Comparison of ENCODE assay signal across 18 cellular contexts in the genomic region with DNA sequence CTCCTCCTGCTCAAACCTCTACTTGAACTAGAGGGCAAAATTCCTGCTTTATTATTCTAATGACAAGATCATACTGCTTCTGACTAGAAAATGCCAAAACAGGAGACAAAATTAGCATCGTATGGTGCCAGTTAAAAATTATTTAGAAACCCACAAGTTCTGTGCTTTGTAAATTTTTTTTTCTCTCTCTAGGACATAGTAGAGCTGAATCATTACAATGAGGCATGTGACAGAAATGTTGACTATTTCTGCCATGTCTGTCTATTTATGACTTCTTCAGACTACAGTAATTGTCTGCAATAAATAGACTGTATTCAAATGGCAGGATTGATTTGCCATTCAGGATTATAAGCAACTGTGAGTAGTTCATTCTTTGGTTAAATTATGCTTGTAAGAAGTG.
DNase-seq lines count a peak whose midpoint lies in the region; ATAC-seq, FAIRE-seq and TF ChIP-seq lines count a peak whose summit lies in the region.
"Had no signal": no experiment of that assay in that cellular context is flagged by ENCODE, and none has a peak within 500 bp of the region (broad histone marks: within the 10 kb centered on the region; RNA-seq: fewer than 3 reads in every experiment).

No MANE protein-coding gene starts in this region.

- H3K4me3 Mint-ChIP-seq in astrocyte (ENCODE audit: unreplicated experiment) (no peak overlapping the region), neural progenitor cell (no peak overlapping the region)

- no peaks in the 10 kb centered on the region for H3K9me3 ChIP-seq in GM23248 (ENCODE audit: low read depth)
- H3K9me3 ChIP-seq in astrocyte (ENCODE audit: insufficient read depth, low read depth, low read length): no peaks in the 10 kb centered on the region
- no peaks in the 10 kb centered on the region for H3K9me3 ChIP-seq in neural progenitor cell (ENCODE audit: low read depth)
- H3K9me3 ChIP-seq: Caco-2, colonic mucosa, left lung, neutrophil, thoracic aorta had no signal

- H3K9me3 Mint-ChIP-seq in astrocyte (ENCODE audit: unreplicated experiment): peaks cover 3% of the 10 kb centered on the region
- no peaks in the 10 kb centered on the region for H3K9me3 Mint-ChIP-seq in neural progenitor cell

- TF ChIP-seq CTCF in astrocyte (IDR thresholded peaks at IDR 0.05; ENCODE audit: insufficient read depth, low read depth, low read length) (no peak), fibroblast of villous mesenchyme (IDR thresholded peaks at IDR 0.05; ENCODE audit: insufficient read depth, low read depth, low read length) (no peak), neural progenitor cell (IDR thresholded peaks at IDR 0.05) (no peak)

- in situ Hi-C loops in GM23248 (cut with MboI) (no loop called here), KBM-7 (cut with MboI; ENCODE audit: low pct_unique_long_range_greater_than_20kb, low sequenced_read_pairs) (no loop called here)

- peaks cover 37% of the 10 kb centered on the region for H3F3A ChIP-seq in GM23248 (ENCODE audit: insufficient read depth)
- H3F3A ChIP-seq in neural progenitor cell (ENCODE audit: low read depth): no peaks in the 10 kb centered on the region

- no peak overlapping the region for H2AFZ ChIP-seq in GM23248
- H2AFZ ChIP-seq in astrocyte (ENCODE audit: low read depth, low read length): no peak overlapping the region
- no peak overlapping the region for H2AFZ ChIP-seq in neural progenitor cell (replicated peaks)

- peak overlapping the region; percentile 90 for H3K27ac ChIP-seq in GM23248
- peak overlapping the region; percentile 88 for H3K27ac ChIP-seq in astrocyte (ENCODE audit: low read depth, low read length)
- no peak overlapping the region for H3K27ac ChIP-seq in neural progenitor cell
- H3K27ac ChIP-seq: colonic mucosa, left lung, neutrophil had no signal

- H3K27ac Mint-ChIP-seq in astrocyte (ENCODE audit: unreplicated experiment) (peak overlapping the region; percentile 36), neural progenitor cell (no peak overlapping the region)

- no peaks in the 10 kb centered on the region for H3K36me3 ChIP-seq in GM23248 (ENCODE audit: low read depth)
- H3K36me3 ChIP-seq in astrocyte (ENCODE audit: insufficient read depth, low read length): no peaks in the 10 kb centered on the region
- H3K36me3 ChIP-seq in neural progenitor cell: no peaks in the 10 kb centered on the region
- H3K36me3 ChIP-seq: colonic mucosa, left lung, neutrophil, thoracic aorta had no signal

- DNase-seq in GM23248: peak; percentile 87
- peak; percentile 52 for DNase-seq in astrocyte (ENCODE audit: low read depth)
- DNase-seq in fibroblast of villous mesenchyme (ENCODE audit: low read depth): peak; percentile 13
- DNase-seq in KBM-7: no peak
- no peak for DNase-seq in neural progenitor cell (ENCODE audit: low spot score)
- no peak for DNase-seq in RKO (ENCODE audit: low spot score)
- DNase-seq: activated CD4-positive, alpha-beta T cell treated with anti-CD3 and anti-CD28 coated beads, Interleukin-2, amount 50 U/mL, for 1 hour; aorta; Caco-2; colonic mucosa; left lung; NCI-H1417 treated with DMSO at 0.1 percent for 48 hours; NCI-H524 treated with DMSO at 0.1 percent for 48 hours had no signal

- no peaks in the 10 kb centered on the region for H3K27me3 ChIP-seq in GM23248 (replicated peaks; ENCODE audit: insufficient read depth)
- no peaks in the 10 kb centered on the region for H3K27me3 ChIP-seq in astrocyte (ENCODE audit: insufficient read depth, low read length)
- H3K27me3 ChIP-seq in neural progenitor cell: no peaks in the 10 kb centered on the region
- H3K27me3 ChIP-seq: colonic mucosa, left lung had no signal

- H3K4me1 ChIP-seq in GM23248 (ENCODE audit: insufficient read depth): peaks cover 42% of the 10 kb centered on the region
- H3K4me1 ChIP-seq in astrocyte (ENCODE audit: insufficient read depth, low read length): peaks cover 23% of the 10 kb centered on the region
- H3K4me1 ChIP-seq in neural progenitor cell: peaks cover 7% of the 10 kb centered on the region
- H3K4me1 ChIP-seq: Caco-2, colonic mucosa, left lung had no signal

- H3K27me3 Mint-ChIP-seq in astrocyte (ENCODE audit: low read depth, unreplicated experiment) (no peaks in the 10 kb centered on the region), neural progenitor cell (ENCODE audit: insufficient read depth, low read depth) (no peaks in the 10 kb centered on the region)

- H3K79me2 ChIP-seq in GM23248 (ENCODE audit: insufficient read depth) (no peaks in the 10 kb centered on the region), astrocyte (ENCODE audit: insufficient read depth, low read length) (no peaks in the 10 kb centered on the region), neural progenitor cell (ENCODE audit: low read depth) (no peaks in the 10 kb centered on the region)

- FAIRE-seq in astrocyte (lab: Jason Lieb, UNC): peak; percentile 88
- FAIRE-seq: H1 had no signal

- H3K4me2 ChIP-seq in GM23248 (ENCODE audit: unreplicated experiment): peak overlapping the region; percentile 54
- H3K4me2 ChIP-seq in astrocyte (ENCODE audit: low read length): peak overlapping the region; percentile 6
- H3K4me2 ChIP-seq in neural progenitor cell: no peak overlapping the region

- ATAC-seq in GM19455 (IDR thresholded peaks at IDR 0.05; ENCODE audit: unreplicated experiment): no peak
- ATAC-seq: left lung, Right ventricle myocardium inferior had no signal

- 2 to 3% methylated on average over 1 of the region's 1 CpG for WGBS in GM23248 (ENCODE audit: low coverage in 1 of 2, low lambda C conversion rate in 2 of 2, missing lambda C conversion rate in 2 of 2), 2 experiments

- H3K9ac ChIP-seq in GM23248 (peak overlapping the region; percentile 18; the same call in 1 of the 2 replicates), astrocyte (ENCODE audit: low read length) (peak overlapping the region; percentile 59), neural progenitor cell (no peak overlapping the region)

- H3K36me3 Mint-ChIP-seq in astrocyte (ENCODE audit: low read depth, unreplicated experiment) (peaks cover 1% of the 10 kb centered on the region), neural progenitor cell (peaks cover 2% of the 10 kb centered on the region)

- no peaks in the 10 kb centered on the region for H3K9me2 ChIP-seq in GM23248 (ENCODE audit: insufficient read depth)

- H3K4me1 Mint-ChIP-seq in astrocyte (ENCODE audit: low read depth, unreplicated experiment) (peaks cover 35% of the 10 kb centered on the region), neural progenitor cell (no peaks in the 10 kb centered on the region)

- no peaks in the 10 kb centered on the region for H4K20me1 ChIP-seq in GM23248 (ENCODE audit: insufficient read depth)
- no peaks in the 10 kb centered on the region for H4K20me1 ChIP-seq in astrocyte (ENCODE audit: insufficient read depth, low read length)
- H4K20me1 ChIP-seq in neural progenitor cell (ENCODE audit: low read depth): no peaks in the 10 kb centered on the region

- no peak overlapping the region for H3K4me3 ChIP-seq in GM23248
- no peak overlapping the region for H3K4me3 ChIP-seq in astrocyte (ENCODE audit: insufficient read depth, low read depth, low read length)
- H3K4me3 ChIP-seq in fibroblast of villous mesenchyme (ENCODE audit: low read depth, low read length): no peak overlapping the region
- no peak overlapping the region for H3K4me3 ChIP-seq in neural progenitor cell
- H3K4me3 ChIP-seq: colonic mucosa, left lung, thoracic aorta had no signal

Comparison
In these comparisons a context has a peak if more than half of its experiments do, and no peak if none do; other contexts are left out.
1. DNase-seq: peak in GM23248 (single experiment), astrocyte (single experiment) and fibroblast of villous mesenchyme (single experiment); none in KBM-7 (single experiment), neural progenitor cell (single experiment) and RKO (single experiment).